ENCODE assay signal across 9 cellular contexts in the genomic region with DNA sequence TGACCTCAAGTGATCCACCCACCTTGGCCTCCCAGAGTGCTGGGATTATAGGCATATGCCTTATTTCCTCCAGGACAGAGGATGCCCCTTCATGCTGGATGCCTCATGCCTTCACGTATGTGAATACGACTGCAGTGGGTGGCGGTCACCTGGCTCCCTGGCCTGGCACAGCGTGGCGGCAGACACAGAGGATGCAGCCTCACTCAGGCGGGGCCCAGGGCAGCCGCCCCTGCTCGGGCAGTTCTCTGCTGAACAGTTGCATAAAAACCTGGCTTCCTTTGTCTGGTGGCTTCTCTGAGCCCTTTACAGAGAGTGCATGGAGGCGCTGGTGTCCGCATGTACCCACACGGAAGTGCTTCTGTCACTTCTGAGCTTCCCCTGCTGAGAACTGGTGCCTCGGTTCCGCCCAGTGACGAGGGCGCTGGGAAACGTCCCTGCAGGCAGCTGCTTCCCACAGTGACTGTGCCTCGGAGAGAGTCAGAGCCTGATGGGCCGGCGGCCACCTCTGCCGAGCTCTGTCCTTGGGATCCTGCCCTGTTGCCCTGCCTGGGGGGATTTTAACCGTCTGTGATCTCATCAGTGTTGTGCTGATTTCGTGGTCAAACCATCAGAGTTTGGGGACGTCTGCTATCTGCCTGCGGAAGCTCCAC.
DNase-seq lines count a peak whose midpoint lies in the region; TF ChIP-seq lines count a peak whose summit lies in the region.
"Had no signal": no experiment of that assay in that cellular context is flagged by ENCODE, and none has a peak within 500 bp of the region (broad histone marks: within the 10 kb centered on the region; RNA-seq: fewer than 3 reads in every experiment).

No MANE protein-coding gene starts in this region.

- H3K36me3 Mint-ChIP-seq in glutamatergic neuron (ENCODE audit: unreplicated experiment) (no peaks in the 10 kb centered on the region), osteocyte (ENCODE audit: unreplicated experiment) (no peaks in the 10 kb centered on the region)

- H3K9me3 Mint-ChIP-seq in glutamatergic neuron (ENCODE audit: unreplicated experiment) (peaks cover 7% of the 10 kb centered on the region), osteocyte (ENCODE audit: unreplicated experiment) (no peaks in the 10 kb centered on the region)

- H3K4me1 Mint-ChIP-seq in glutamatergic neuron (ENCODE audit: low read depth, unreplicated experiment) (peaks cover 29% of the 10 kb centered on the region), osteocyte (ENCODE audit: unreplicated experiment) (peaks cover 27% of the 10 kb centered on the region)

- DNase-seq in DMS79 treated with DMSO at 0.1 percent for 48 hours (lab: John Stamatoyannopoulos, UW) (peak; percentile 19), NCI-H69 (lab: John Stamatoyannopoulos, UW) (peak; percentile 36), glutamatergic neuron (no peak), osteocyte (ENCODE audit: extremely low spot score, unreplicated experiment) (no peak), NCI-H446 (lab: John Stamatoyannopoulos, UW) (no peak), erythroblast (lab: John Stamatoyannopoulos, UW) (no peak), NCI-H526 (lab: John Stamatoyannopoulos, UW) (no peak)
- DNase-seq: midbrain, NCI-H510A treated with DMSO at 0.1 percent for 48 hours had no signal

- TF ChIP-seq CTCF in glutamatergic neuron (IDR thresholded peaks at IDR 0.05; ENCODE audit: partially characterized antibody, unreplicated experiment) (no peak), osteocyte (IDR thresholded peaks at IDR 0.05) (no peak)

- H3K4me3 Mint-ChIP-seq in glutamatergic neuron (ENCODE audit: unreplicated experiment) (no peak overlapping the region), osteocyte (ENCODE audit: unreplicated experiment) (no peak overlapping the region)

- H3K27me3 Mint-ChIP-seq in glutamatergic neuron (ENCODE audit: unreplicated experiment), result peaks cover 17% of the 10 kb centered on the region
- no peaks in the 10 kb centered on the region for H3K27me3 Mint-ChIP-seq in osteocyte (ENCODE audit: unreplicated experiment)

- TF ChIP-seq POLR2A in erythroblast (IDR thresholded peaks at IDR 0.05; ENCODE audit: low read length), result no peak

- H3K27ac Mint-ChIP-seq in glutamatergic neuron (ENCODE audit: unreplicated experiment) (peak overlapping the region; percentile 48), osteocyte (ENCODE audit: unreplicated experiment) (peak overlapping the region; percentile 67)

Comparison
In these comparisons a context has a peak if more than half of its experiments do, and no peak if none do; other contexts are left out.
1. DNase-seq: peak in DMS79 treated with DMSO at 0.1 percent for 48 hours (single experiment) and NCI-H69 (single experiment); none in glutamatergic neuron (single experiment), osteocyte (single experiment), NCI-H446 (0 of 2), erythroblast (0 of 2) and NCI-H526 (0 of 2).